8 cellular contexts compared by ENCODE assay signal in the genomic region with DNA sequence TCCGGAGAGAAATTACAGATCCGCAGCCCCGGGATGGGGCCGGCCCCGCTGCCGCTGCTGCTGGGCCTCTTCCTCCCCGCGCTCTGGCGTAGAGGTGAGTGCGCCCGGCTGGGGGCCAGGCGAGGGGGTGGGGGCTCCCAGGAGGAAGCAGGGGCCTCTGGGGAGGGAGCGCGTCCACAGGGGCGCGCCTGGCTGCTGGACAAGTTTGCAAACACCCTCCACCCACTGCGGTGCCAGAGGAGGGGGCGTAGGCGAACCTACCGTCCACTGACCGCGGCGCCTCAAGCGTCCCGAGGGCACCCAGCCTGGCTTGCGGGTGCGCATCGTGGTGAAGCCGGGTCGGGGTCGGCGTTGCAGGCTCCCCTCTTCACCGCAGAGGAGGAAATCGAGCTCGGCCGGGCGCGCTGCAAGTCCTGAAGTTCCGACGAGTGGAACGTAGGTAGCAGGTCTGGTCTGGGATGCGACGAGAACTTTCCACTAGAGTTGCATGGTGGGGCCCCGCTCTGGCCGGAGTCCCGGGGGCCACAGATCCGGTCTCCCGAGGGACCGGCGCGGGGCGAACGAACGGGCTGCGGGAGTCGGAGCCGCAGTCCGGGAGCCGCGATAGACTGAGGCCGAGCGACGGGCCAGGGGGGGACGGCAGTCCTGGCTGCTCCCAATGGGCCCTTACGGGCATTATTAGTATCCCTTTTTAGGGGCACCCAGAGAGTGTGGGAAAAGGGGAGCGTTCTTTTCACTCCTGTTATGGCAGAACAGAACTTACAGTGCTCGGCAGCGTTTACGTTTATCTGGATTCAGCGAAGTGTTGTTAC. TPM values are rescaled to one million over a fixed set of nuclear protein-coding genes. Genes with fewer than 3 reads are reported as not detected.
DNase-seq lines count a peak whose midpoint lies in the region; ATAC-seq and TF ChIP-seq lines count a peak whose summit lies in the region.

No MANE protein-coding gene starts in this region.

- H3K9me3 Mint-ChIP-seq in WTC11 (no peaks in the 10 kb centered on the region), naive B cell (no peaks in the 10 kb centered on the region)
- no peaks in the 10 kb centered on the region for H3K9me3 Mint-ChIP-seq in effector memory CD8-positive, alpha-beta T cell

- no peaks in the 10 kb centered on the region for H3K27me3 ChIP-seq in aorta (ENCODE audit: control insufficient read depth in 1 of 2, insufficient read depth in 2 of 2, low read length in 1 of 2)

- H3K4me3 Mint-ChIP-seq in WTC11 (peak overlapping the region; percentile 83), naive B cell (peak overlapping the region; percentile 73 to 90 (median 81))
- H3K4me3 Mint-ChIP-seq in effector memory CD8-positive, alpha-beta T cell, result peak overlapping the region; percentile 84 to 85

- peak overlapping the region; percentile 50 to 96 for H3K4me3 ChIP-seq in aorta (ENCODE audit: low read length in 2 of 2)

- peak; percentile 25 for ATAC-seq in GM21528 (IDR thresholded peaks at IDR 0.05; ENCODE audit: low FRiP score, unreplicated experiment)
- ATAC-seq in WTC11, result peak; percentile 7
- ATAC-seq in effector memory CD8-positive, alpha-beta T cell (replicated peaks), result peak; percentile 38
- peak; percentile 29 to 33 for ATAC-seq in naive B cell (ENCODE audit: low read depth in 2 of 2)
- ATAC-seq in aorta (ENCODE audit: low FRiP score), result peak; percentile 34
- no peak for ATAC-seq in HG02973 (IDR thresholded peaks at IDR 0.05; ENCODE audit: unreplicated experiment)

- DNase-seq in Ammon's horn (ENCODE audit: low spot score) (peak; percentile 28), WTC11 (ENCODE audit: low spot score) (peak; percentile 57), naive B cell (peak; percentile 23), aorta (peak in 1 of 2 donors; percentile 85), GM19240 (ENCODE audit: insufficient read length, low spot score) (no peak)
- peak in 2 of 3 experiments; percentile 10 to 11 for DNase-seq in effector memory CD8-positive, alpha-beta T cell

- no peaks in the 10 kb centered on the region for H3K36me3 ChIP-seq in aorta (ENCODE audit: control insufficient read depth in 1 of 2, insufficient read depth in 2 of 2, low read length in 1 of 2)

- POLR2A ChIA-PET in WTC11 (lab: Charles Lee), result interaction anchor here (0.6 to 1.8 kb wide), 3 partner anchors 58 to 708 kb away, joined by 4 to 8 read pairs (median 4); partner anchors contain the start of gene TMEM87B

- TF ChIP-seq CTCF in WTC11 (IDR thresholded peaks at IDR 0.05), result no peak

- no peaks in the 10 kb centered on the region for H3K36me3 Mint-ChIP-seq in WTC11
- no peaks in the 10 kb centered on the region for H3K36me3 Mint-ChIP-seq in effector memory CD8-positive, alpha-beta T cell (ENCODE audit: insufficient read depth)
- no peaks in the 10 kb centered on the region for H3K36me3 Mint-ChIP-seq in naive B cell

- H3K27me3 Mint-ChIP-seq in WTC11 (ENCODE audit: low read depth), result peaks cover 30% of the 10 kb centered on the region
- H3K27me3 Mint-ChIP-seq in effector memory CD8-positive, alpha-beta T cell, result peaks cover 21 to 28% of the 10 kb centered on the region in 2 donors
- H3K27me3 Mint-ChIP-seq in naive B cell, result peaks cover 28 to 50% (median 48%) of the 10 kb centered on the region in 3 donors

- WGBS in aorta, 2 donors, result 1% methylated on average over 66 to 70 of the region's 70 CpGs

- H3K27ac ChIP-seq in aorta (ENCODE audit: low read depth in 1 of 2, low read length in 2 of 2), result peak overlapping the region; percentile 56 to 73

- intact Hi-C loops in aorta (cut with DNase I), result loop anchor here (2.0 to 5.0 kb wide), 4 partner anchors 74 to 156 kb away; partner anchors contain the start of gene TMEM87B (in 1 of the 2)

- no peaks in the 10 kb centered on the region for H3K4me1 ChIP-seq in aorta (ENCODE audit: control insufficient read depth in 1 of 2, insufficient read depth in 2 of 2, low read length in 2 of 2)

- H3K4me1 Mint-ChIP-seq in WTC11 (peaks cover 39% of the 10 kb centered on the region), naive B cell (peaks cover 8 to 19% (median 16%) of the 10 kb centered on the region in 3 donors)
- peaks cover 8 to 10% of the 10 kb centered on the region in 2 donors for H3K4me1 Mint-ChIP-seq in effector memory CD8-positive, alpha-beta T cell (ENCODE audit: low read depth in 2 of 2)

- no peaks in the 10 kb centered on the region for H3K9me3 ChIP-seq in aorta (ENCODE audit: control insufficient read depth, low read length)

- CTCF ChIA-PET in WTC11 (lab: Charles Lee), result interaction anchor here (0.5 to 3.3 kb wide), 7 partner anchors 11 to 705 kb away, joined by 3 to 14 read pairs (median 4); partner anchors contain the start of gene TMEM87B

- H3K27ac Mint-ChIP-seq in WTC11 (no peak overlapping the region), naive B cell (peak overlapping the region in 1 of 6 donors; percentile 59)
- peak overlapping the region in 1 of 2 donors; percentile 35 for H3K27ac Mint-ChIP-seq in effector memory CD8-positive, alpha-beta T cell

TF ChIP-seq in WTC11, 78 proteins besides CTCF, POLR2A, EP300 and RAD21 (continues in another document):
- TF ChIP-seq E2F4 (CRISPR knock-in tag; IDR thresholded peaks at IDR 0.05; ENCODE audit: borderline replicate concordance, low read depth) (0 out of 2 replicates have a peak, but pooled peaks have one; percentile 25), ZNF263 (CRISPR knock-in tag; IDR thresholded peaks at IDR 0.05; ENCODE audit: low read depth) (no peak), FOXP1 (CRISPR knock-in tag; IDR thresholded peaks at IDR 0.05; ENCODE audit: borderline replicate concordance) (peak; percentile 73; the same call in 1 of the 2 replicates), EMX1 (CRISPR knock-in tag; IDR thresholded peaks at IDR 0.05) (no peak), CREM (CRISPR knock-in tag; IDR thresholded peaks at IDR 0.05) (0 out of 2 replicates have a peak, but pooled peaks have one; percentile 17), OVOL2 (CRISPR knock-in tag; IDR thresholded peaks at IDR 0.05; ENCODE audit: borderline replicate concordance) (no peak), KAT7 (CRISPR knock-in tag; IDR thresholded peaks at IDR 0.05; ENCODE audit: borderline replicate concordance) (peak; percentile 44; the same call in 1 of the 2 replicates), ZNF219 (CRISPR knock-in tag; IDR thresholded peaks at IDR 0.05; ENCODE audit: borderline replicate concordance) (no peak; the same call in 1 of the 2 replicates), ZNF138 (CRISPR knock-in tag; conservative IDR thresholded peaks at IDR 0.05) (no peak), TEAD1 (CRISPR knock-in tag; IDR thresholded peaks at IDR 0.05) (0 out of 2 replicates have a peak, but pooled peaks have one; percentile 1), NR3C1 (CRISPR knock-in tag; conservative IDR thresholded peaks at IDR 0.05; ENCODE audit: low read depth) (no peak), SMAD3 (CRISPR knock-in tag; IDR thresholded peaks at IDR 0.05; ENCODE audit: borderline replicate concordance) (no peak), GRHL2 (CRISPR knock-in tag; IDR thresholded peaks at IDR 0.05; ENCODE audit: insufficient replicate concordance, severe bottlenecking) (no peak), ESRRA (CRISPR knock-in tag; IDR thresholded peaks at IDR 0.05; ENCODE audit: borderline replicate concordance) (no peak)
- TF ChIP-seq, protein P1, sequence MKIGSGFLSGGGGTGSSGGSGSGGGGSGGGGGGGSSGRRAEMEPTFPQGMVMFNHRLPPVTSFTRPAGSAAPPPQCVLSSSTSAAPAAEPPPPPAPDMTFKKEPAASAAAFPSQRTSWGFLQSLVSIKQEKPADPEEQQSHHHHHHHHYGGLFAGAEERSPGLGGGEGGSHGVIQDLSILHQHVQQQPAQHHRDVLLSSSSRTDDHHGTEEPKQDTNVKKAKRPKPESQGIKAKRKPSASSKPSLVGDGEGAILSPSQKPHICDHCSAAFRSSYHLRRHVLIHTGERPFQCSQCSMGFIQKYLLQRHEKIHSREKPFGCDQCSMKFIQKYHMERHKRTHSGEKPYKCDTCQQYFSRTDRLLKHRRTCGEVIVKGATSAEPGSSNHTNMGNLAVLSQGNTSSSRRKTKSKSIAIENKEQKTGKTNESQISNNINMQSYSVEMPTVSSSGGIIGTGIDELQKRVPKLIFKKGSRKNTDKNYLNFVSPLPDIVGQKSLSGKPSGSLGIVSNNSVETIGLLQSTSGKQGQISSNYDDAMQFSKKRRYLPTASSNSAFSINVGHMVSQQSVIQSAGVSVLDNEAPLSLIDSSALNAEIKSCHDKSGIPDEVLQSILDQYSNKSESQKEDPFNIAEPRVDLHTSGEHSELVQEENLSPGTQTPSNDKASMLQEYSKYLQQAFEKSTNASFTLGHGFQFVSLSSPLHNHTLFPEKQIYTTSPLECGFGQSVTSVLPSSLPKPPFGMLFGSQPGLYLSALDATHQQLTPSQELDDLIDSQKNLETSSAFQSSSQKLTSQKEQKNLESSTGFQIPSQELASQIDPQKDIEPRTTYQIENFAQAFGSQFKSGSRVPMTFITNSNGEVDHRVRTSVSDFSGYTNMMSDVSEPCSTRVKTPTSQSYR (CRISPR knock-in tag; IDR thresholded peaks at IDR 0.05), result no peak

RNA-seq across cellular contexts. Expression of gene MERTK, which starts 0.5 kb away (rescaled TPM):
- total RNA-seq in WTC11 (2021) (5.7 to 7.3 TPM (median 6.9 TPM) in 3 replicates), aorta (10 to 100 TPM; 29.7 to 61.3 TPM)
- polyA plus RNA-seq in naive B cell (ENCODE audit: low read depth in 6 of 6) (under 1 TPM in 1 of 6 donors, not detected in 5; 0.16 TPM), aorta (10 to 100 TPM in 1 of 2 donors, 1 to 10 TPM in 1; 9.6 to 18.8 TPM)

RNA-seq across cellular contexts. Expression of gene ANAPC1, which starts 14.9 kb away (rescaled TPM):
- total RNA-seq in WTC11 (2021) (96.9 to 122 TPM (median 97.1 TPM) in 3 replicates), aorta (10 to 100 TPM; 29.2 to 35.1 TPM)
- polyA plus RNA-seq in naive B cell (ENCODE audit: low read depth in 6 of 6) (10 to 100 TPM; 20.2 to 26.7 (median 23.7) TPM), aorta (1 to 10 TPM; 4.1 to 6.3 TPM)
